Comparison of ENCODE assay signal across 28 cellular contexts in genomic region chr12:111905502-111905901, GRCh38.
"Had no signal": no experiment of that assay in that cellular context is flagged by ENCODE, and none has a peak within 500 bp of the region (broad histone marks: within the 10 kb centered on the region; RNA-seq: fewer than 3 reads in every experiment).

No MANE protein-coding gene starts in this region.

- H3K4me3 Mint-ChIP-seq: immature natural killer cell; nephron; neural crest cell; stimulated activated effector memory CD8-positive, alpha-beta T cell treated with anti-CD3 and anti-CD28 coated beads, Interleukin-12 subunit alpha, Interleukin-12 subunit beta, amount 100 ng/mL, for 72 hours; stimulated activated naive CD8-positive, alpha-beta T cell treated with anti-CD3 and anti-CD28 coated beads, Interleukin-15, Interleukin-2, amounts not matched to agents 100 ng/mL and 50 ng/mL, for 24 hours; type B pancreatic cell had no signal

- H3K4me1 ChIP-seq: heart left ventricle, left lung, lower lobe of right lung, pancreas, prostate gland, sigmoid colon, spleen, tibial nerve, uterus had no signal

- ATAC-seq: left lung; lower lobe of right lung; naive thymus-derived CD8-positive, alpha-beta T cell; pancreas; right cardiac atrium; stimulated activated effector memory CD8-positive, alpha-beta T cell treated with anti-CD3 and anti-CD28 coated beads, Interleukin-12 subunit alpha, Interleukin-12 subunit beta, amount 100 ng/mL, for 72 hours had no signal

- H3K27me3 ChIP-seq: heart left ventricle, left lung, pancreas, sigmoid colon, spleen, tibial nerve, uterus had no signal

- H3K36me3 ChIP-seq: pancreas, prostate gland, sigmoid colon, uterus had no signal

- H3K27ac ChIP-seq: heart left ventricle, left lung, lower lobe of right lung, pancreas, prostate gland, sigmoid colon, spleen, tibial nerve, uterus had no signal

- H3K4me1 Mint-ChIP-seq: immature natural killer cell; nephron; neural crest cell; stimulated activated effector memory CD8-positive, alpha-beta T cell treated with anti-CD3 and anti-CD28 coated beads, Interleukin-12 subunit alpha, Interleukin-12 subunit beta, amount 100 ng/mL, for 72 hours had no signal

- H3K27me3 Mint-ChIP-seq: naive thymus-derived CD8-positive, alpha-beta T cell; stimulated activated naive CD8-positive, alpha-beta T cell treated with anti-CD3 and anti-CD28 coated beads, Interleukin-15, Interleukin-2, amounts not matched to agents 100 ng/mL and 50 ng/mL, for 24 hours; type B pancreatic cell had no signal

- H3K9me3 Mint-ChIP-seq: type B pancreatic cell had no signal

- H3K4me3 ChIP-seq: heart left ventricle, left lung, lower lobe of right lung, pancreas, prostate gland, sigmoid colon, spleen, tibial nerve, uterus had no signal

- DNase-seq: heart left ventricle; hypothalamus; immature natural killer cell; kidney; left lung; lower lobe of right lung; mammary epithelial cell; mesenchymal stem cell; naive thymus-derived CD8-positive, alpha-beta T cell; nucleus accumbens; pancreas; posterior cingulate gyrus; retina; right cardiac atrium; sigmoid colon; small intestine; spleen; stimulated activated CD4-positive, alpha-beta T cell treated with anti-CD3 and anti-CD28 coated beads, Interleukin-4, amount 100 ng/mL, for 24 hours; substantia nigra; uterus had no signal

- H3K27ac Mint-ChIP-seq: immature natural killer cell; nephron; stimulated activated effector memory CD8-positive, alpha-beta T cell treated with anti-CD3 and anti-CD28 coated beads, Interleukin-12 subunit alpha, Interleukin-12 subunit beta, amount 100 ng/mL, for 72 hours; stimulated activated naive CD8-positive, alpha-beta T cell treated with anti-CD3 and anti-CD28 coated beads, Interleukin-15, Interleukin-2, amounts not matched to agents 100 ng/mL and 50 ng/mL, for 24 hours; type B pancreatic cell had no signal

- H3K9me3 ChIP-seq: lower lobe of right lung, pancreas, prostate gland, sigmoid colon, uterus had no signal

- FAIRE-seq: islet of Langerhans, kidney, pancreas, small intestine had no signal
